17 cellular contexts compared by ENCODE assay signal in genomic region chr4:169338246-169338645, GRCh38.
"Had no signal": no experiment of that assay in that cellular context is flagged by ENCODE, and none has a peak within 500 bp of the region (broad histone marks: within the 10 kb centered on the region; RNA-seq: fewer than 3 reads in every experiment).

No MANE protein-coding gene starts in this region.

- H3K4me3 ChIP-seq: ascending aorta, coronary artery, lower lobe of right lung, right atrium auricular region had no signal

- H3K27me3 Mint-ChIP-seq: activated CD4-positive, alpha-beta memory T cell treated with anti-CD3 and anti-CD28 coated beads, Interleukin-2, amount 10 ng/mL, durations not matched to agents 7 days and 5 days had no signal

- H3K4me3 Mint-ChIP-seq: activated CD4-positive, alpha-beta memory T cell treated with anti-CD3 and anti-CD28 coated beads, Interleukin-2, amount 10 ng/mL, durations not matched to agents 7 days and 5 days; activated CD4-positive, alpha-beta T cell treated with anti-CD3 and anti-CD28 coated beads for 36 hours; activated T-helper 1 cell treated with anti-CD3 and anti-CD28 coated beads, Interleukin-12 subunit alpha, Interleukin-12 subunit beta, Interleukin-2, Interleukin-4 antibody, amounts not matched to agents 30 ng/mL and 10 ng/mL and 1 ng/mL, durations not matched to agents 14 hours and 24 hours and 36 hours; naive thymus-derived CD8-positive, alpha-beta T cell had no signal

- DNase-seq: activated CD4-positive, alpha-beta memory T cell treated with anti-CD3 and anti-CD28 coated beads, Interleukin-2, amount 10 ng/mL, durations not matched to agents 7 days and 5 days; activated CD4-positive, alpha-beta T cell treated with anti-CD3 and anti-CD28 coated beads for 36 hours; activated naive CD4-positive, alpha-beta T cell; effector CD8-positive, alpha-beta T cell; hypothalamus; left cardiac atrium; lower lobe of right lung; naive thymus-derived CD8-positive, alpha-beta T cell; stimulated activated naive CD4-positive, alpha-beta T cell; substantia nigra; T-helper 9 cell; WERI-Rb-1 had no signal

- H3K9me3 ChIP-seq: ascending aorta, lower lobe of right lung, neutrophil, right atrium auricular region had no signal

- ATAC-seq: activated CD4-positive, alpha-beta T cell treated with anti-CD3 and anti-CD28 coated beads for 36 hours; left cardiac atrium; lower lobe of right lung; naive thymus-derived CD8-positive, alpha-beta T cell had no signal

- H3K4me1 Mint-ChIP-seq: activated CD4-positive, alpha-beta memory T cell treated with anti-CD3 and anti-CD28 coated beads, Interleukin-2, amount 10 ng/mL, durations not matched to agents 7 days and 5 days; activated CD4-positive, alpha-beta T cell treated with anti-CD3 and anti-CD28 coated beads for 36 hours; naive thymus-derived CD8-positive, alpha-beta T cell had no signal

- H3K27ac Mint-ChIP-seq: activated CD4-positive, alpha-beta memory T cell treated with anti-CD3 and anti-CD28 coated beads, Interleukin-2, amount 10 ng/mL, durations not matched to agents 7 days and 5 days; activated CD4-positive, alpha-beta T cell treated with anti-CD3 and anti-CD28 coated beads for 36 hours; activated T-helper 1 cell treated with anti-CD3 and anti-CD28 coated beads, Interleukin-12 subunit alpha, Interleukin-12 subunit beta, Interleukin-2, Interleukin-4 antibody, amounts not matched to agents 30 ng/mL and 10 ng/mL and 1 ng/mL, durations not matched to agents 14 hours and 24 hours and 36 hours; naive thymus-derived CD8-positive, alpha-beta T cell had no signal

- H3K27ac ChIP-seq: ascending aorta, coronary artery, lower lobe of right lung, neutrophil, right atrium auricular region, WERI-Rb-1 had no signal

- H3K36me3 Mint-ChIP-seq: naive thymus-derived CD8-positive, alpha-beta T cell had no signal

- H3K27me3 ChIP-seq: ascending aorta, neutrophil, right atrium auricular region had no signal

- H3K4me1 ChIP-seq: ascending aorta, lower lobe of right lung had no signal

- H3K36me3 ChIP-seq: ascending aorta, lower lobe of right lung, neutrophil, right atrium auricular region, WERI-Rb-1 had no signal

- H3K9me3 Mint-ChIP-seq: activated CD4-positive, alpha-beta memory T cell treated with anti-CD3 and anti-CD28 coated beads, Interleukin-2, amount 10 ng/mL, durations not matched to agents 7 days and 5 days had no signal
